Comparison of ENCODE assay signal across 16 cellular contexts in the genomic region with DNA sequence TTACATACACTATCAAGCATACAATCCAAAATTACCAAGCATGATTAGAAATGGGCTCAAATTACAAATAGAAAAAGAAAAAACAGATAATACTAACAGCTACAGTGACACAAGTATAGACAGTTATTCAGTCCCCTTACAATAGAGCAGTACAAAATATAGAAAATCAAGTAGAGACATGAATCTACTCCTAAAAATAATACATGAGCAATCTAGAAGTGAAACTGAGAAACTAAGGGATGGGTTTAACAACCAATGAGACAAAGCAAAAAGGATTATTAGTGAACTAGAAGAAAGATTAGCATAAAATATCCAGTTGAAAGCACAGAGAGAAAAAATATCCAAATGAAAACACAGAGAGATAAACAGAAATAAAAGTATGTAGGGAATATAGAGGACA.
"Had no signal": no experiment of that assay in that cellular context is flagged by ENCODE, and none has a peak within 500 bp of the region (broad histone marks: within the 10 kb centered on the region; RNA-seq: fewer than 3 reads in every experiment).

No MANE protein-coding gene starts in this region.

- H3K4me1 ChIP-seq: adrenal gland, parathyroid adenoma had no signal

- H3K4me3 ChIP-seq: adrenal gland had no signal

- DNase-seq: activated B cell treated with CpG ODN at 0.5 μM for 24 hours; activated CD4-positive, alpha-beta T cell treated with anti-CD3 and anti-CD28 coated beads, Interleukin-2, amount 10 ng/mL, durations not matched to agents 7 days and 5 days; activated CD8-positive, alpha-beta memory T cell treated with anti-CD3 and anti-CD28 coated beads for 24 hours; activated naive CD4-positive, alpha-beta T cell treated with anti-CD3 and anti-CD28 coated beads, Interleukin-2, amount 50 U/mL, for 16 hours; adrenal gland; central memory CD4-positive, alpha-beta T cell; cortex of kidney; effector CD8-positive, alpha-beta T cell; hippocampal formation; stimulated activated CD4-positive, alpha-beta T cell treated with anti-CD3 and anti-CD28 coated beads, Interleukin-15, amount 100 ng/mL, for 24 hours; stimulated activated CD4-positive, alpha-beta T cell treated with anti-CD3 and anti-CD28 coated beads, Interleukin-4, amount 100 ng/mL, for 24 hours had no signal

- H3K9me3 Mint-ChIP-seq: activated B cell treated with CpG ODN at 0.5 μM for 24 hours; activated CD4-positive, alpha-beta T cell treated with anti-CD3 and anti-CD28 coated beads, Interleukin-2, amount 10 ng/mL, durations not matched to agents 7 days and 5 days; activated T-helper 2 cell treated with anti-CD3 and anti-CD28 coated beads, Interferon-gamma antibody, Interleukin-2, Interleukin-4, amounts not matched to agents 10 μg/mL and 5 μg/mL and 100 μg/mL, durations not matched to agents 14 hours and 24 hours and 36 hours; neural crest cell had no signal

- H3K27me3 Mint-ChIP-seq: activated B cell treated with CpG ODN at 0.5 μM for 24 hours had no signal

- H3K4me1 Mint-ChIP-seq: activated B cell treated with CpG ODN at 0.5 μM for 24 hours; activated CD4-positive, alpha-beta T cell treated with anti-CD3 and anti-CD28 coated beads, Interleukin-2, amount 10 ng/mL, durations not matched to agents 7 days and 5 days; neural crest cell had no signal

- H3K27ac Mint-ChIP-seq: activated B cell treated with CpG ODN at 0.5 μM for 24 hours; activated CD4-positive, alpha-beta T cell treated with anti-CD3 and anti-CD28 coated beads, Interleukin-2, amount 10 ng/mL, durations not matched to agents 7 days and 5 days; activated T-helper 2 cell treated with anti-CD3 and anti-CD28 coated beads, Interferon-gamma antibody, Interleukin-2, Interleukin-4, amounts not matched to agents 10 μg/mL and 5 μg/mL and 100 μg/mL, durations not matched to agents 14 hours and 24 hours and 36 hours had no signal

- H3K27ac ChIP-seq: adrenal gland, epithelial cell of prostate, parathyroid adenoma had no signal

- H3K4me3 Mint-ChIP-seq: activated B cell treated with CpG ODN at 0.5 μM for 24 hours; activated CD4-positive, alpha-beta T cell treated with anti-CD3 and anti-CD28 coated beads, Interleukin-2, amount 10 ng/mL, durations not matched to agents 7 days and 5 days; neural crest cell had no signal

- H3K36me3 ChIP-seq: adrenal gland had no signal

- FAIRE-seq: urothelium cell line had no signal

- H3K9me3 ChIP-seq: adrenal gland had no signal

- H3K27me3 ChIP-seq: adrenal gland had no signal
